Comparison of ENCODE assay signal across 27 cellular contexts in the genomic region with DNA sequence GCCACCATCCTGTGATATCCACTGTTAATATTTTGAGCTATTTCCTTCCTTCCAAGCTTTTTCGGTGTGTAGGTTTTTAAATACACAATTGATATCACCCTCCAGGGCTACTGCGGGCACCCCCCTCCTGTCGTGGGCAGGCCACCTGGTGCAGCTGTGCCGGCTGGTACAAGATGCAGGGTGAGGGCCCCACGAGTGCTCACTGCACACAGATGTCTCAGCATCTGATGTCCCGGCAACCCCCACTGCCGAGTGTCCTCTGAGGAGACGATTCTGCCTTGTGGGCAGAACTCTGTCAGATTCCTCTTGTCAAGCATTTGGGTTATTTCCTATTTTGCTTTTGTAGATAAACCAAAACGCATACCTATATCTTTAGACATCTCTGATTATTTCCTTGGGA. TPM values are rescaled to one million over a fixed set of nuclear protein-coding genes. Genes with fewer than 3 reads are reported as not detected.
"Had no signal": no experiment of that assay in that cellular context is flagged by ENCODE, and none has a peak within 500 bp of the region (broad histone marks: within the 10 kb centered on the region; RNA-seq: fewer than 3 reads in every experiment).

No MANE protein-coding gene starts in this region.

- DNase-seq: cortex of kidney; effector memory CD8-positive, alpha-beta T cell; erythroblast; esophagus squamous epithelium; foreskin melanocyte; hypothalamus; immature natural killer cell; islet precursor cell; kidney glomerular epithelial cell; left colon; left ventricle myocardium inferior; mucosa of descending colon; naive B cell; stimulated activated CD4-positive, alpha-beta T cell treated with anti-CD3 and anti-CD28 coated beads, Interleukin-12 subunit alpha, Interleukin-12 subunit beta, amount 100 ng/mL, for 4 hours; stimulated activated CD4-positive, alpha-beta T cell treated with anti-CD3 and anti-CD28 coated beads, Interleukin-1b, Interleukin-23, amount 100 ng/mL, for 48 hours; stimulated activated CD4-positive, alpha-beta T cell treated with anti-CD3 and anti-CD28 coated beads, Interleukin-4, amount 100 ng/mL, for 1 hour; stimulated activated CD8-positive, alpha-beta memory T cell treated with anti-CD3 and anti-CD28 coated beads, Interleukin-4, amount 100 ng/mL, for 48 hours; stimulated activated naive CD4-positive, alpha-beta T cell; stimulated activated naive CD8-positive, alpha-beta T cell treated with anti-CD3 and anti-CD28 coated beads, Interleukin-15, amount 100 ng/mL, for 72 hours; transverse colon had no signal

- H3K79me2 ChIP-seq: parathyroid adenoma had no signal

- H3K4me1 ChIP-seq: esophagus squamous epithelium, left ventricle myocardium inferior, neural progenitor cell, parathyroid adenoma, suprapubic skin, transverse colon, vagina had no signal

- H3K27ac ChIP-seq: esophagus squamous epithelium, left ventricle myocardium inferior, neural progenitor cell, parathyroid adenoma, suprapubic skin, transverse colon, vagina had no signal

- H2AFZ ChIP-seq: neural progenitor cell, parathyroid adenoma had no signal

- H3K27me3 ChIP-seq: neural progenitor cell, vagina had no signal

- H3K9ac ChIP-seq: neural progenitor cell, parathyroid adenoma had no signal

- H3K4me2 ChIP-seq: neural progenitor cell, smooth muscle cell had no signal

- H3K9me3 ChIP-seq: mucosa of descending colon, suprapubic skin, transverse colon, vagina had no signal

- ATAC-seq: effector memory CD8-positive, alpha-beta T cell; left colon; mucosa of descending colon; sciatic nerve; stimulated activated naive CD8-positive, alpha-beta T cell treated with anti-CD3 and anti-CD28 coated beads, Interleukin-15, amount 100 ng/mL, for 72 hours had no signal

- H3K4me3 ChIP-seq: esophagus squamous epithelium, left ventricle myocardium inferior, lung, mucosa of descending colon, neural progenitor cell, smooth muscle cell, suprapubic skin, transverse colon, vagina had no signal

- H3K36me3 ChIP-seq: esophagus squamous epithelium, left ventricle myocardium inferior, neural progenitor cell, suprapubic skin, transverse colon, vagina had no signal

RNA-seq across cellular contexts. Expression of a gene that starts 25.1 kb away (rescaled TPM):
- total RNA-seq: esophagus squamous epithelium had no signal
